ENCODE assay signal across 14 cellular contexts in genomic region chr1:242239394-242239793, GRCh38.
"Had no signal": no experiment of that assay in that cellular context is flagged by ENCODE, and none has a peak within 500 bp of the region (broad histone marks: within the 10 kb centered on the region; RNA-seq: fewer than 3 reads in every experiment).

No MANE protein-coding gene starts in this region.

- ATAC-seq: left cardiac atrium; mucosa of descending colon; natural killer cell treated with Interleukin-12 subunit alpha and Interleukin-12 subunit beta and Interleukin-15 and Interleukin-18, amount 100 ng/mL, for 72 hours; stimulated activated naive B cell treated with anti-CD40 and anti-IgM and Interleukin-4, amounts not matched to agents 10 μg/mL and 1 μg/mL and 100 μg/mL, for 72 hours had no signal

- H3K27me3 ChIP-seq: adrenal gland, right lobe of liver had no signal

- H3K36me3 ChIP-seq: adrenal gland, prostate gland, right lobe of liver had no signal

- H3K27ac ChIP-seq: adrenal gland, coronary artery, right lobe of liver had no signal

- H3K4me3 ChIP-seq: adrenal gland, coronary artery, mucosa of descending colon, prostate gland, right lobe of liver had no signal

- H3K9me3 ChIP-seq: adrenal gland, mucosa of descending colon, prostate gland, right lobe of liver had no signal

- H3K4me1 ChIP-seq: adrenal gland, right lobe of liver had no signal

- DNase-seq: activated CD4-positive, alpha-beta T cell treated with anti-CD3 and anti-CD28 coated beads, Interleukin-2, amount 10 ng/mL, durations not matched to agents 7 days and 5 days; activated naive CD4-positive, alpha-beta T cell treated with anti-CD3 and anti-CD28 coated beads, Interleukin-2, amount 50 U/mL, for 16 hours; adrenal gland; effector CD4-positive, alpha-beta T cell; foreskin melanocyte; head of caudate nucleus; left cardiac atrium; mucosa of descending colon; right lobe of liver; stimulated activated naive B cell treated with anti-CD40 and anti-IgM and Interleukin-4, amounts not matched to agents 10 μg/mL and 1 μg/mL and 100 μg/mL, for 72 hours; trophoblast cell had no signal
